In the genomic region with DNA sequence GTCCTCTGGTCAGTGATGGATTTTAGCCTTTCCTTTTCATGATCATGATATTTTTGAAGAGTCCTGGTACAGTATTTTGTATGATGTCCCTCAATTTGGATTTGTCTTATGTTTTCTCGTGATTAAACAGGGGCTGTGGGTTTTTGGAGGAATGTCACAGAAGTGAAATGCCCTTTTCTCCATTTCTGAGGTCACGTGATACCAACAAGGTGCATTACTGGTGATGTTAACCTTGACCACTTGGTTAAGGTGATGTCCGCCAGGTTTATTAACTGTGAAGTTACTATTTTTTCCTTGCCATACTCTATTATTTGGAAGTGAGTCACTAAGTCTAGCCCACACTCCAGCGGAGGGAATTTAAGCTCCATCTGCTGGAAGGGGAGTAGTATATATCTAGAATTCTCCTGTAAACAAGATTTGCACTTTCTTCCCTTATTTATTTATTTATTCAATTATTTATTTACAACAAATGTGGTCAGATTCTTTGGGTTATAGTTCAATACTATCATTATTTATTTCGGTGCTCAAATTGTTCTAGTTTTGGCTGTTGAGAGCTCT, we compare ENCODE assay signal across 10 cellular contexts.
A peak's percentile ranks its signal among the peaks of the same experiment; 100 is the strongest.
DNase-seq lines count a peak whose midpoint lies in the region; ATAC-seq and TF ChIP-seq lines count a peak whose summit lies in the region.
"Had no signal": no experiment of that assay in that cellular context is flagged by ENCODE, and none has a peak within 500 bp of the region (broad histone marks: within the 10 kb centered on the region; RNA-seq: fewer than 3 reads in every experiment).

No MANE protein-coding gene starts in this region.

- TF ChIP-seq CTCF in LNCaP clone FGC (IDR thresholded peaks at IDR 0.05; ENCODE audit: control insufficient read depth, extremely low read depth, insufficient read depth): peak; percentile 36
- peak in 5 of 7 experiments; percentile 8 to 44 (median 33) for TF ChIP-seq CTCF in body of pancreas (IDR thresholded peaks at IDR 0.05)

- no peaks in the 10 kb centered on the region for H3K36me3 ChIP-seq in body of pancreas (replicated peaks in 1 of 2; ENCODE audit: insufficient read depth in 1 of 2, low read depth in 2 of 2)

- no peak overlapping the region for H3K4me3 ChIP-seq in LNCaP clone FGC (ENCODE audit: low read depth, low read length)
- H3K4me3 ChIP-seq in body of pancreas: no peak overlapping the region

- intact Hi-C loops in body of pancreas (cut with DNase I): no loop called here

- WGBS in body of pancreas, 2 donors: 55 to 82% methylated on average over 5 of the region's 5 CpGs

- TF ChIP-seq POLR2A in body of pancreas (IDR thresholded peaks at IDR 0.05): no peak

- peaks cover 2% of the 10 kb centered on the region for H3K4me1 ChIP-seq in body of pancreas

- DNase-seq in CD1c-positive myeloid dendritic cell (ENCODE audit: extremely low spot score) (peak; percentile 41), LNCaP clone FGC (ENCODE audit: low read depth) (no peak), body of pancreas (no peak), lung microvascular endothelial cell (ENCODE audit: low read depth in 2 of 2) (peak; percentile 65 to 69), NCI-H1694 (lab: John Stamatoyannopoulos, UW) (no peak), mucosa of gallbladder (ENCODE audit: low spot score) (no peak)
- DNase-seq in stimulated activated CD4-positive, alpha-beta T cell treated with anti-CD3 and anti-CD28 coated beads, Interleukin-4, amount 100 ng/mL, for 24 hours: no peak
- DNase-seq: SHP77 had no signal

- no peaks in the 10 kb centered on the region for H3K27me3 ChIP-seq in body of pancreas

- no peak for ATAC-seq in body of pancreas
- no peak for ATAC-seq in GM18511 (IDR thresholded peaks at IDR 0.05; ENCODE audit: unreplicated experiment)

- no peaks in the 10 kb centered on the region for H3K9me3 ChIP-seq in body of pancreas

- H3K27ac ChIP-seq in body of pancreas: no peak overlapping the region
- H3K27ac ChIP-seq: epithelial cell of prostate had no signal

Comparison
In these comparisons a context has a peak if more than half of its experiments do, and no peak if none do; other contexts are left out.
1. DNase-seq: peak in CD1c-positive myeloid dendritic cell (single experiment) and lung microvascular endothelial cell (2 of 2); none in LNCaP clone FGC (single experiment), body of pancreas (0 of 4), stimulated activated CD4-positive, alpha-beta T cell treated with anti-CD3 and anti-CD28 coated beads, Interleukin-4, amount 100 ng/mL, for 24 hours (single experiment), NCI-H1694 (single experiment) and mucosa of gallbladder (single experiment).